23 cellular contexts compared by ENCODE assay signal in the genomic region with DNA sequence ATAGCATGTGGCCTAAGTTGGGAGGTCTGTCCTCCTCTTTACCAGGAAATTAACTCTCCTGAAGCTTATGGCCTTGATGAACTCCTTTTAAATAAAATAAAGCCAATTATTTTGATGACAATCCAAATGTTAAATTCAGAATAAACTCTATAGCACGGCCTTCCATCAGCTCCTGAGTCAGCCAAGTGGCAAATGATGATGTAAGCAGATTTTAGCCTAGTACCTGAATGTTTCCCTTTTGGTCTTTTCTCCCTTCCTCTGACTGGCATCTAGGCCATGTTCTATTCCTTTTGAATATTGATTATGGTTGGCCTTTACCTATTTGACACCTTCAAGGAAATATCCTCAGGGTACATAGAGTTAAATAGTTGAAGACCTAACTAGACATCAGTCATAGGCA.
"Had no signal": no experiment of that assay in that cellular context is flagged by ENCODE, and none has a peak within 500 bp of the region (broad histone marks: within the 10 kb centered on the region; RNA-seq: fewer than 3 reads in every experiment).

No MANE protein-coding gene starts in this region.

- H3K9me3 ChIP-seq: lower lobe of right lung had no signal

- H3K36me3 ChIP-seq: gastrocnemius medialis, lower lobe of right lung had no signal

- H3K27ac ChIP-seq: coronary artery, dorsolateral prefrontal cortex, esophagus squamous epithelium, gastrocnemius medialis, heart right ventricle, left lung, lower lobe of right lung had no signal

- ATAC-seq: esophagus mucosa, gastrocnemius medialis, heart right ventricle, left cardiac atrium, left lung, left ventricle myocardium superior, lower lobe of right lung, mucosa of descending colon had no signal

- DNase-seq: dermis blood vessel endothelial cell; dorsolateral prefrontal cortex; effector CD4-positive, alpha-beta T cell; effector memory CD4-positive, alpha-beta T cell; erythroblast; esophagus squamous epithelium; foreskin melanocyte; gastrocnemius medialis; glutamatergic neuron; head of caudate nucleus; heart right ventricle; hippocampal formation; left cardiac atrium; left lung; left ventricle myocardium superior; lower lobe of right lung; mesenchymal stem cell; mucosa of descending colon had no signal

- H3K27me3 ChIP-seq: dorsolateral prefrontal cortex, esophagus squamous epithelium, gastrocnemius medialis, heart right ventricle, left lung had no signal

- H3K4me3 ChIP-seq: coronary artery, dorsolateral prefrontal cortex, esophagus squamous epithelium, gastrocnemius medialis, heart right ventricle, left lung, lower lobe of right lung, mucosa of descending colon had no signal

- FAIRE-seq: endothelial cell of umbilical vein, islet of Langerhans, keratinocyte had no signal

- H3K4me1 ChIP-seq: left lung, lower lobe of right lung had no signal
